ENCODE assay signal across 36 cellular contexts in the genomic region with DNA sequence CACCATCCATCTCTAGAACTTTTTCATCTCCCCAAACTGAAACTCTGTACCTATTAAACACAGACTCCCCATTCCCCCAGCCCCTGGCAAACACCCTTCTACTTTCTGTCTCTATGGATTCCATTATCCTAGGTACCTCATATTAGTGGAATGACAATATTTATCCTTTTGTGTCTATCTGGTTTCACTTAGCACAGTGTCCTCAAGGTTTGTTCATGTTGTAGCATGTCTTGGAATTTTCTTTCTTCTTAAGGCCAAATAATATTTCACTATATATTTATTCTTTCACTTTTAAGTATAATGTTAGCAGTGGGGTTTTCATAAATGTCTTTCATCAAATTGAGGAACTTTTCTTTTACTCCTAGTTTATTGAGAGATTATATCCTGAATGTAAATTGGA. TPM values are rescaled to one million over a fixed set of nuclear protein-coding genes. Genes with fewer than 3 reads are reported as not detected.
"Had no signal": no experiment of that assay in that cellular context is flagged by ENCODE, and none has a peak within 500 bp of the region (broad histone marks: within the 10 kb centered on the region; RNA-seq: fewer than 3 reads in every experiment).

No MANE protein-coding gene starts in this region.

- H3K9me3 Mint-ChIP-seq: activated B cell treated with CpG ODN at 0.5 μM for 24 hours; activated CD4-positive, alpha-beta memory T cell treated with anti-CD3 and anti-CD28 coated beads for 36 hours; activated CD4-positive, alpha-beta T cell treated with anti-CD3 and anti-CD28 coated beads, Interleukin-2, amount 10 ng/mL, durations not matched to agents 24 days and 14 days; activated CD8-positive, alpha-beta T cell treated with anti-CD3 and anti-CD28 coated beads for 36 hours; activated naive CD4-positive, alpha-beta T cell treated with anti-CD3 and anti-CD28 coated beads, Interleukin-2, amount 10 ng/mL, durations not matched to agents 7 days and 5 days; activated naive CD4-positive, alpha-beta T cell treated with anti-CD3 and anti-CD28 coated beads, Interleukin-2, amount 50 U/mL, for 24 hours; activated naive CD8-positive, alpha-beta T cell treated with anti-CD3 and anti-CD28 coated beads, Interleukin-2, amount 10 ng/mL, durations not matched to agents 7 days and 5 days; activated naive CD8-positive, alpha-beta T cell treated with anti-CD3 and anti-CD28 coated beads, Interleukin-2, amount 50 U/mL, for 24 hours; activated T-helper 2 cell treated with anti-CD3 and anti-CD28 coated beads, Interferon-gamma antibody, Interleukin-2, Interleukin-4, amounts not matched to agents 10 μg/mL and 5 μg/mL and 100 μg/mL, durations not matched to agents 14 hours and 24 hours and 36 hours; brain; central memory CD8-positive, alpha-beta T cell; T-helper 1 cell treated with Interleukin-12 subunit alpha and Interleukin-12 subunit beta and Interleukin-4 antibody, amounts not matched to agents 30 μg/mL and 1 μg/mL, for 36 hours; T-helper 2 cell treated with Interferon-gamma antibody and Interleukin-4, amounts not matched to agents 5 μg/mL and 100 μg/mL, for 36 hours had no signal

- H3K4me3 ChIP-seq: ascending aorta, cardiac muscle cell had no signal

- ATAC-seq: activated CD8-positive, alpha-beta T cell treated with anti-CD3 and anti-CD28 coated beads for 36 hours; activated naive CD8-positive, alpha-beta T cell treated with anti-CD3 and anti-CD28 coated beads, Interleukin-2, amount 50 U/mL, for 24 hours had no signal

- H3K4me1 Mint-ChIP-seq: activated B cell treated with CpG ODN at 0.5 μM for 24 hours; activated CD4-positive, alpha-beta T cell treated with anti-CD3 and anti-CD28 coated beads, Interleukin-2, amount 10 ng/mL, durations not matched to agents 24 days and 14 days; activated naive CD4-positive, alpha-beta T cell treated with anti-CD3 and anti-CD28 coated beads, Interleukin-2, amount 10 ng/mL, durations not matched to agents 7 days and 5 days; activated naive CD4-positive, alpha-beta T cell treated with anti-CD3 and anti-CD28 coated beads, Interleukin-2, amount 50 U/mL, for 24 hours; activated naive CD8-positive, alpha-beta T cell treated with anti-CD3 and anti-CD28 coated beads, Interleukin-2, amount 10 ng/mL, durations not matched to agents 7 days and 5 days; activated naive CD8-positive, alpha-beta T cell treated with anti-CD3 and anti-CD28 coated beads, Interleukin-2, amount 50 U/mL, for 24 hours; brain; central memory CD8-positive, alpha-beta T cell had no signal

- H3K27ac Mint-ChIP-seq: activated B cell treated with CpG ODN at 0.5 μM for 24 hours; activated CD4-positive, alpha-beta memory T cell treated with anti-CD3 and anti-CD28 coated beads for 36 hours; activated CD4-positive, alpha-beta T cell treated with anti-CD3 and anti-CD28 coated beads, Interleukin-2, amount 10 ng/mL, durations not matched to agents 24 days and 14 days; activated CD8-positive, alpha-beta T cell treated with anti-CD3 and anti-CD28 coated beads for 36 hours; activated naive CD4-positive, alpha-beta T cell treated with anti-CD3 and anti-CD28 coated beads, Interleukin-2, amount 10 ng/mL, durations not matched to agents 7 days and 5 days; activated naive CD4-positive, alpha-beta T cell treated with anti-CD3 and anti-CD28 coated beads, Interleukin-2, amount 50 U/mL, for 24 hours; activated naive CD8-positive, alpha-beta T cell; activated naive CD8-positive, alpha-beta T cell treated with anti-CD3 and anti-CD28 coated beads, Interleukin-2, amount 10 ng/mL, durations not matched to agents 7 days and 5 days; activated naive CD8-positive, alpha-beta T cell treated with anti-CD3 and anti-CD28 coated beads, Interleukin-2, amount 50 U/mL, for 24 hours; activated T-helper 2 cell treated with anti-CD3 and anti-CD28 coated beads, Interferon-gamma antibody, Interleukin-2, Interleukin-4, amounts not matched to agents 10 μg/mL and 5 μg/mL and 100 μg/mL, durations not matched to agents 14 hours and 24 hours and 36 hours; brain; T-helper 1 cell treated with Interleukin-12 subunit alpha and Interleukin-12 subunit beta and Interleukin-4 antibody, amounts not matched to agents 30 μg/mL and 1 μg/mL, for 36 hours; T-helper 2 cell treated with Interferon-gamma antibody and Interleukin-4, amounts not matched to agents 5 μg/mL and 100 μg/mL, for 36 hours had no signal

- H3K4me1 ChIP-seq: ascending aorta had no signal

- H3K4me3 Mint-ChIP-seq: activated B cell treated with CpG ODN at 0.5 μM for 24 hours; activated CD4-positive, alpha-beta memory T cell treated with anti-CD3 and anti-CD28 coated beads for 36 hours; activated CD4-positive, alpha-beta T cell treated with anti-CD3 and anti-CD28 coated beads, Interleukin-2, amount 10 ng/mL, durations not matched to agents 24 days and 14 days; activated CD8-positive, alpha-beta T cell treated with anti-CD3 and anti-CD28 coated beads for 36 hours; activated naive CD4-positive, alpha-beta T cell treated with anti-CD3 and anti-CD28 coated beads, Interleukin-2, amount 10 ng/mL, durations not matched to agents 7 days and 5 days; activated naive CD4-positive, alpha-beta T cell treated with anti-CD3 and anti-CD28 coated beads, Interleukin-2, amount 50 U/mL, for 24 hours; activated naive CD8-positive, alpha-beta T cell; activated naive CD8-positive, alpha-beta T cell treated with anti-CD3 and anti-CD28 coated beads, Interleukin-2, amount 10 ng/mL, durations not matched to agents 7 days and 5 days; activated naive CD8-positive, alpha-beta T cell treated with anti-CD3 and anti-CD28 coated beads, Interleukin-2, amount 50 U/mL, for 24 hours; brain; central memory CD8-positive, alpha-beta T cell; T-helper 1 cell treated with Interleukin-12 subunit alpha and Interleukin-12 subunit beta and Interleukin-4 antibody, amounts not matched to agents 30 μg/mL and 1 μg/mL, for 36 hours; T-helper 2 cell treated with Interferon-gamma antibody and Interleukin-4, amounts not matched to agents 5 μg/mL and 100 μg/mL, for 36 hours had no signal

- DNase-seq: activated B cell treated with CpG ODN at 0.5 μM for 24 hours; activated CD4-positive, alpha-beta memory T cell treated with anti-CD3 and anti-CD28 coated beads for 36 hours; activated CD4-positive, alpha-beta T cell treated with anti-CD3 and anti-CD28 coated beads for 4 hours; activated CD4-positive, alpha-beta T cell treated with anti-CD3 and anti-CD28 coated beads, Interleukin-2, amount 10 ng/mL, durations not matched to agents 24 days and 14 days; activated CD4-positive, alpha-beta T cell treated with anti-CD3 and anti-CD28 coated beads, Interleukin-2, amount 50 U/mL, for 1 hour; activated CD4-positive, alpha-beta T cell treated with anti-CD3 and anti-CD28 coated beads, Interleukin-2, amount 50 U/mL, for 4 hours; activated CD4-positive, CD25-positive, alpha-beta regulatory T cell treated with anti-CD3 and anti-CD28 coated beads, Interleukin-2, amount 50 U/mL, for 72 hours; activated CD8-positive, alpha-beta memory T cell treated with anti-CD3 and anti-CD28 coated beads, Interleukin-2, amount 50 U/mL, for 4 hours; activated CD8-positive, alpha-beta T cell treated with anti-CD3 and anti-CD28 coated beads for 36 hours; activated effector memory CD4-positive, alpha-beta T cell treated with Interleukin-2 at 50 U/mL for 16 hours; activated gamma-delta T cell; activated naive CD4-positive, alpha-beta T cell treated with anti-CD3 and anti-CD28 coated beads, Interleukin-2, amount 10 ng/mL, durations not matched to agents 7 days and 5 days; activated naive CD4-positive, alpha-beta T cell treated with Interleukin-2 at 50 U/mL for 16 hours; activated naive CD8-positive, alpha-beta T cell treated with anti-CD3 and anti-CD28 coated beads, Interleukin-2, amount 10 ng/mL, durations not matched to agents 7 days and 5 days; activated naive CD8-positive, alpha-beta T cell treated with anti-CD3 and anti-CD28 coated beads, Interleukin-2, amount 50 U/mL, for 24 hours; activated T-cell treated with anti-CD3 and anti-CD28 coated beads for 4 hours; activated T-cell treated with anti-CD3 and anti-CD28 coated beads, Interleukin-2, amount 50 U/mL, for 1 hour; activated T-cell treated with anti-CD3 and anti-CD28 coated beads, Interleukin-2, amount 50 U/mL, for 48 hours; amygdala; anterior cingulate cortex; caudate nucleus; cerebellar nuclear complex; SW 1271; T-helper 1 cell; T-helper 2 cell; T-helper 9 cell had no signal

- H3K27ac ChIP-seq: ascending aorta, cardiac muscle cell, VCaP had no signal

- H3K36me3 ChIP-seq: ascending aorta, cardiac muscle cell had no signal

- H3K36me3 Mint-ChIP-seq: activated CD4-positive, alpha-beta memory T cell treated with anti-CD3 and anti-CD28 coated beads for 36 hours; activated naive CD4-positive, alpha-beta T cell treated with anti-CD3 and anti-CD28 coated beads, Interleukin-2, amount 10 ng/mL, durations not matched to agents 7 days and 5 days; activated naive CD4-positive, alpha-beta T cell treated with anti-CD3 and anti-CD28 coated beads, Interleukin-2, amount 50 U/mL, for 24 hours; activated naive CD8-positive, alpha-beta T cell; activated naive CD8-positive, alpha-beta T cell treated with anti-CD3 and anti-CD28 coated beads, Interleukin-2, amount 10 ng/mL, durations not matched to agents 7 days and 5 days; brain had no signal

- H3K27me3 ChIP-seq: ascending aorta, cardiac muscle cell had no signal

- H3K9me3 ChIP-seq: ascending aorta had no signal

RNA-seq across cellular contexts. Expression of gene DSP, which starts 56.8 kb away (rescaled TPM):
- total RNA-seq: activated CD4-positive, alpha-beta T cell treated with anti-CD3 and anti-CD28 coated beads, Interleukin-2, amount 10 ng/mL, durations not matched to agents 24 days and 14 days had no signal
